20 cellular contexts compared by ENCODE assay signal in the genomic region with DNA sequence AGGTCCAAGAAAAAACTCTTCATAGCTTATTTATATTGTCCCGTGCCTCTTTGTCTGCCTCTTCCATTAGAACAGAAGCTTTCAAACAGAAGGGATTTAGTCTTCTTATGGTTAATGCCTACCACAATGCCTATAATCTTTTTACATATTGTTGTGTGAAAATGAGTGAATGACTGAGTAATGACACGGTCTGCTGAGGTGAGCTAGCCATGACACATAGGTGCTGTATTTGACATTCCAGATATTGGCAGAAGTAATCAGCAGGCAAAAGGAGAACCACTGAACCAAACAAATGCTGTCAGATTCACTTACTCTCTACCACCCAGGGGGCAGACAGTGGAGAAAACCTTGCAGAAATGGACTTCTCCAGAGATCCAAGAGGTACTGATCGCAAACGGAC.
"Had no signal": no experiment of that assay in that cellular context is flagged by ENCODE, and none has a peak within 500 bp of the region (broad histone marks: within the 10 kb centered on the region; RNA-seq: fewer than 3 reads in every experiment).

No MANE protein-coding gene starts in this region.

- H3K4me3 ChIP-seq: adrenal gland, cardiac muscle cell, left lung, mucosa of descending colon, tibial nerve, vagina had no signal

- H3K36me3 ChIP-seq: adrenal gland, cardiac muscle cell, left lung, tibial nerve, vagina had no signal

- H3K4me1 ChIP-seq: adrenal gland, left lung, tibial nerve had no signal

- H3K27ac ChIP-seq: adrenal gland, cardiac muscle cell, left lung, tibial nerve, vagina had no signal

- DNase-seq: activated CD4-positive, alpha-beta T cell treated with anti-CD3 and anti-CD28 coated beads for 36 hours; activated CD4-positive, alpha-beta T cell treated with anti-CD3 and anti-CD28 coated beads, Interleukin-2, amount 50 U/mL, for 48 hours; activated gamma-delta T cell treated with Interleukin-2 at 50 U/mL for 16 hours; activated T-cell treated with anti-CD3 and anti-CD28 coated beads for 4 hours; adrenal gland; effector CD8-positive, alpha-beta T cell; foreskin fibroblast; glutamatergic neuron; hippocampal formation; left lung; mucosa of descending colon; naive B cell; stimulated activated naive CD4-positive, alpha-beta T cell treated with Interleukin-2 at 50 U/mL for 16 hours had no signal

- FAIRE-seq: islet of Langerhans, TTC549 had no signal

- H3K27me3 ChIP-seq: adrenal gland, cardiac muscle cell, left lung, tibial nerve, vagina had no signal

- ATAC-seq: activated CD4-positive, alpha-beta T cell treated with anti-CD3 and anti-CD28 coated beads for 36 hours; activated naive CD4-positive, alpha-beta T cell treated with anti-CD3 and anti-CD28 coated beads, Interleukin-2, amount 50 U/mL, for 72 hours; left lung; mucosa of descending colon; WTC11 had no signal

- H3K9me3 ChIP-seq: adrenal gland, left lung, mucosa of descending colon, tibial nerve, vagina had no signal
